In the genomic region with DNA sequence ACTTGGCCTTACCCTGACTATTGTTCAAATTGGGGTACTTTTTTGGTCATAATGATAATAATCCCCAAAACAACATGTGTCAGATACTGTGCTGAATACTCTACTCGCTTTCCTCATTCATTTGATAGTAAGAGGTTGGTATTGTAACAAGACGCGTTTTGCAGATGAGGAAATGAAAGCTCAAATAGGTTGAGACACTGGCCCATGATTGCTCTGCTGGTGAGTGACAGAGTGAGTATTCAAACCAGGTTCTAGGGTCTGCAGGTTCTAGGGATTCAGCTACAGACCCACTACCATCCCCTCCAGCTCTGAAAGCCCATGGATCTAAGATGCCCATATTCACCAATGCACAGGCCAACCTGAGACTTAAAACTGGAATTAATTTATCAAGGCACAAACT, we compare ENCODE assay signal across 11 cellular contexts. TPM values are rescaled to one million over a fixed set of nuclear protein-coding genes. Genes with fewer than 3 reads are reported as not detected.
DNase-seq lines count a peak whose midpoint lies in the region; ATAC-seq and TF ChIP-seq lines count a peak whose summit lies in the region.
"Had no signal": no experiment of that assay in that cellular context is flagged by ENCODE, and none has a peak within 500 bp of the region (broad histone marks: within the 10 kb centered on the region; RNA-seq: fewer than 3 reads in every experiment).

No MANE protein-coding gene starts in this region.

- H3K27me3 Mint-ChIP-seq in activated CD4-positive, alpha-beta T cell treated with anti-CD3 and anti-CD28 coated beads, Interleukin-2, amount 10 ng/mL, durations not matched to agents 7 days and 5 days = no peaks in the 10 kb centered on the region
- H3K27me3 Mint-ChIP-seq in H9 (ENCODE audit: low read depth) (peaks cover 19% of the 10 kb centered on the region), progenitor cell of endocrine pancreas (peaks cover 10% of the 10 kb centered on the region)

- H3K4me3 Mint-ChIP-seq in activated CD4-positive, alpha-beta T cell treated with anti-CD3 and anti-CD28 coated beads, Interleukin-2, amount 10 ng/mL, durations not matched to agents 7 days and 5 days = peak overlapping the region; percentile 85
- H3K4me3 Mint-ChIP-seq in H9 (peak overlapping the region; percentile 15 to 42; a peak in 1 of 5 replicates), progenitor cell of endocrine pancreas (ENCODE audit: low read depth) (peak overlapping the region; percentile 90)

- CTCF ChIA-PET in activated CD4-positive, alpha-beta T cell treated with anti-CD3 and anti-CD28 coated beads, Interleukin-2, amount 10 ng/mL, durations not matched to agents 7 days and 5 days (lab: Charles Lee) = no interaction called here

- H3K4me1 Mint-ChIP-seq in activated CD4-positive, alpha-beta T cell treated with anti-CD3 and anti-CD28 coated beads, Interleukin-2, amount 10 ng/mL, durations not matched to agents 7 days and 5 days = peaks cover 27% of the 10 kb centered on the region
- H3K4me1 Mint-ChIP-seq in H9 = peaks cover 8 to 14% of the 10 kb centered on the region in 2 experiments; a peak in 3 of 4 replicates
- peaks cover 8% of the 10 kb centered on the region for H3K4me1 Mint-ChIP-seq in progenitor cell of endocrine pancreas (ENCODE audit: low read depth)

- peaks cover 9% of the 10 kb centered on the region for H3K23me2 ChIP-seq in H9 (ENCODE audit: insufficient read length, low read depth, low read length, poor library complexity, severe bottlenecking)

- H3K36me3 Mint-ChIP-seq in activated CD4-positive, alpha-beta T cell treated with anti-CD3 and anti-CD28 coated beads, Interleukin-2, amount 10 ng/mL, durations not matched to agents 7 days and 5 days (ENCODE audit: low read depth) = peaks cover 1% of the 10 kb centered on the region
- H3K36me3 Mint-ChIP-seq in H9 (ENCODE audit: insufficient read depth in 1 of 3, low read depth in 3 of 3) (no peaks in the 10 kb centered on the region), progenitor cell of endocrine pancreas (ENCODE audit: insufficient read depth) (peaks cover 1% of the 10 kb centered on the region)

- H4K20me1 ChIP-seq in H9 (ENCODE audit: control insufficient read depth, insufficient read depth, insufficient read length) (no peaks in the 10 kb centered on the region), SU-DHL-6 (ENCODE audit: low read depth, low read length) (peaks cover 9% of the 10 kb centered on the region; the same call in 1 of the 2 replicates)

- TF ChIP-seq CTCF in H9 (conservative IDR thresholded peaks at IDR 0.05) = no peak
- no peak for TF ChIP-seq CTCF in SU-DHL-6 (IDR thresholded peaks at IDR 0.05; ENCODE audit: insufficient read depth, low read length, poor library complexity, severe bottlenecking)
- no peak for TF ChIP-seq CTCF in progenitor cell of endocrine pancreas (IDR thresholded peaks at IDR 0.05; ENCODE audit: unreplicated experiment)

- POLR2A ChIA-PET in activated CD4-positive, alpha-beta T cell treated with anti-CD3 and anti-CD28 coated beads, Interleukin-2, amount 10 ng/mL, durations not matched to agents 7 days and 5 days (lab: Charles Lee) = no interaction called here

- H3K79me1 ChIP-seq in H9 (ENCODE audit: insufficient read depth, low read depth, low read length, poor library complexity, severe bottlenecking) = no peaks in the 10 kb centered on the region
- no peaks in the 10 kb centered on the region for H3K79me1 ChIP-seq in mesendoderm (ENCODE audit: low read length)

- peaks cover 2% of the 10 kb centered on the region; the same call in 1 of the 2 replicates for H3K4me1 ChIP-seq in H9 (ENCODE audit: insufficient read depth, low read length)
- peaks cover 2% of the 10 kb centered on the region for H3K4me1 ChIP-seq in mesendoderm (ENCODE audit: control insufficient read depth, low read depth, low read length)

- H2AFZ ChIP-seq in H9 (ENCODE audit: low read length) = no peak overlapping the region
- H2AFZ ChIP-seq in SU-DHL-6 (ENCODE audit: low read depth, low read length, severe bottlenecking) = peak overlapping the region; percentile 90

- H3K9ac ChIP-seq in H9 (ENCODE audit: extremely low read depth, insufficient read length, low read length) (no peak overlapping the region), SU-DHL-6 (ENCODE audit: low read length) (peak overlapping the region; percentile 81), mesendoderm (ENCODE audit: low read length) (no peak overlapping the region)

- no peak overlapping the region for H2AK5ac ChIP-seq in H9 (ENCODE audit: insufficient read length, low read length)
- no peak overlapping the region for H2AK5ac ChIP-seq in mesendoderm (ENCODE audit: low read length)

- no peak overlapping the region for H4K8ac ChIP-seq in H9 (replicated peaks; ENCODE audit: insufficient read length, low read depth, low read length)
- H4K8ac ChIP-seq in mesendoderm (ENCODE audit: low read depth, low read length) = no peak overlapping the region

- H3K9me3 ChIP-seq in H9 (ENCODE audit: control insufficient read depth, low read depth, low read length) = no peaks in the 10 kb centered on the region
- H3K9me3 ChIP-seq in SU-DHL-6 (ENCODE audit: insufficient read depth, low read length) = no peaks in the 10 kb centered on the region

- H3K79me2 ChIP-seq in H9 (ENCODE audit: insufficient read depth, low read length) (no peaks in the 10 kb centered on the region), SU-DHL-6 (ENCODE audit: insufficient read depth, low read length) (peaks cover 29% of the 10 kb centered on the region), mesendoderm (ENCODE audit: control insufficient read depth, insufficient read depth, low read length) (no peaks in the 10 kb centered on the region)

- no peak overlapping the region for H3K56ac ChIP-seq in H9 (ENCODE audit: insufficient read length, low read depth, low read length)
- no peak overlapping the region for H3K56ac ChIP-seq in mesendoderm (ENCODE audit: low read length)

- H2BK15ac ChIP-seq in H9 (ENCODE audit: low read depth, low read length) (no peak overlapping the region), mesendoderm (replicated peaks; ENCODE audit: low read depth) (no peak overlapping the region)

- H3F3A ChIP-seq in SU-DHL-6 (ENCODE audit: insufficient read depth) = peaks cover 13% of the 10 kb centered on the region

- H3K27me3 ChIP-seq in H9 (ENCODE audit: insufficient read depth, low read length) (no peaks in the 10 kb centered on the region), SU-DHL-6 (ENCODE audit: low read length) (no peaks in the 10 kb centered on the region), mesendoderm (ENCODE audit: insufficient read depth, low read length, poor library complexity) (no peaks in the 10 kb centered on the region)

- no peak overlapping the region for H3K27ac ChIP-seq in H9 (ENCODE audit: insufficient read length, low read depth, low read length)
- peak overlapping the region; percentile 23 for H3K27ac ChIP-seq in SU-DHL-6 (ENCODE audit: low read depth, low read length)
- no peak overlapping the region for H3K27ac ChIP-seq in mesendoderm (ENCODE audit: low read depth, low read length)

- H3K23ac ChIP-seq in H9 (ENCODE audit: insufficient read length, low read depth, low read length) (no peak overlapping the region), mesendoderm (ENCODE audit: low read length) (no peak overlapping the region)

- H3K4ac ChIP-seq in H9 (ENCODE audit: low read depth, low read length) = no peak overlapping the region
- H3K4ac ChIP-seq in mesendoderm (ENCODE audit: low read depth, low read length) = no peak overlapping the region

- H3K4me2 ChIP-seq in H9 (ENCODE audit: insufficient read depth, insufficient read length, low read length) (no peak overlapping the region), SU-DHL-6 (ENCODE audit: low read depth, low read length, poor library complexity, severe bottlenecking) (peak overlapping the region; percentile 72), mesendoderm (ENCODE audit: low read length) (no peak overlapping the region)

- H3K9me3 Mint-ChIP-seq in activated CD4-positive, alpha-beta T cell treated with anti-CD3 and anti-CD28 coated beads, Interleukin-2, amount 10 ng/mL, durations not matched to agents 7 days and 5 days = no peaks in the 10 kb centered on the region
- H3K9me3 Mint-ChIP-seq in H9 (no peaks in the 10 kb centered on the region; a peak in 1 of 5 replicates), progenitor cell of endocrine pancreas (ENCODE audit: low read depth) (no peaks in the 10 kb centered on the region)

- H2BK5ac ChIP-seq in H9 (ENCODE audit: insufficient read length, low read length) (no peak overlapping the region), mesendoderm (ENCODE audit: low read length) (no peak overlapping the region)

- H2BK20ac ChIP-seq in H9 (ENCODE audit: low read depth, low read length, poor library complexity, severe bottlenecking) = no peak overlapping the region

- H4K5ac ChIP-seq in H9 (ENCODE audit: insufficient read length, low read depth, low read length) = no peak overlapping the region
- H4K5ac ChIP-seq in mesendoderm (ENCODE audit: low read length) = no peak overlapping the region

- no peak overlapping the region for H4K91ac ChIP-seq in H9 (ENCODE audit: insufficient read length, low read depth, low read length)

- ATAC-seq in HG02885 (IDR thresholded peaks at IDR 0.05; ENCODE audit: poor library complexity, unreplicated experiment) = no peak
- ATAC-seq: Panc1 had no signal

- H3K9me2 ChIP-seq in SU-DHL-6 (replicated peaks; ENCODE audit: insufficient read depth, low read length) = no peaks in the 10 kb centered on the region

- H2BK120ac ChIP-seq in H9 (ENCODE audit: low read depth, low read length, poor library complexity, severe bottlenecking) (no peak overlapping the region), mesendoderm (ENCODE audit: low read depth, low read length) (no peak overlapping the region)

- H3K18ac ChIP-seq in H9 (ENCODE audit: insufficient read length, low read depth, low read length) = no peak overlapping the region
- H3K18ac ChIP-seq in mesendoderm (ENCODE audit: low read length) = no peak overlapping the region

- H3K4me3 ChIP-seq in SU-DHL-6 (ENCODE audit: insufficient read depth, low read length, poor library complexity, severe bottlenecking) (peak overlapping the region; percentile 94), mesendoderm (ENCODE audit: low read length) (no peak overlapping the region)

- no peak overlapping the region for H3T11ph ChIP-seq in H9 (ENCODE audit: low read length)

- no peak for DNase-seq in activated CD4-positive, alpha-beta T cell treated with anti-CD3 and anti-CD28 coated beads, Interleukin-2, amount 10 ng/mL, durations not matched to agents 7 days and 5 days
- DNase-seq in activated CD4-positive, alpha-beta T cell treated with anti-CD3 and anti-CD28 coated beads for 1 hour = no peak
- DNase-seq in H9 (no peak), progenitor cell of endocrine pancreas (ENCODE audit: low spot score, unreplicated experiment) (no peak), mesendoderm (no peak)
- DNase-seq in activated effector memory CD4-positive, alpha-beta T cell treated with Interleukin-2 at 50 U/mL for 16 hours = no peak
- DNase-seq: effector CD4-positive, alpha-beta T cell had no signal

- H3K27ac Mint-ChIP-seq in activated CD4-positive, alpha-beta T cell treated with anti-CD3 and anti-CD28 coated beads, Interleukin-2, amount 10 ng/mL, durations not matched to agents 7 days and 5 days = no peak overlapping the region
- H3K27ac Mint-ChIP-seq in H9 = no peak overlapping the region
- H3K27ac Mint-ChIP-seq in progenitor cell of endocrine pancreas = no peak overlapping the region

- H3K14ac ChIP-seq in H9 (ENCODE audit: insufficient read depth, low read length) = no peak overlapping the region

- no CpG with 5 or more reads among the region's 3 CpGs for WGBS in H9 (ENCODE audit: extremely low coverage, insufficient read length, low lambda C conversion rate)
- no CpG with 5 or more reads among the region's 3 CpGs for WGBS in mesendoderm (ENCODE audit: extremely low coverage, insufficient coverage, low lambda C conversion rate)

- no peak overlapping the region for H2BK12ac ChIP-seq in H9 (ENCODE audit: insufficient read length, low read depth, low read length)

- H3K36me3 ChIP-seq in SU-DHL-6 (ENCODE audit: low read length) (no peaks in the 10 kb centered on the region), mesendoderm (ENCODE audit: control insufficient read depth, insufficient read depth, low read length) (no peaks in the 10 kb centered on the region)

RNA-seq across cellular contexts. Expression of a gene that starts 1.3 kb away (rescaled TPM):
- total RNA-seq in activated CD4-positive, alpha-beta T cell treated with anti-CD3 and anti-CD28 coated beads, Interleukin-2, amount 10 ng/mL, durations not matched to agents 7 days and 5 days = 1 to 10 TPM; 5.0 to 6.7 TPM
- total RNA-seq in H9 (2021) (2.9 and 3.2 TPM in 2 replicates), progenitor cell of endocrine pancreas (11.5 and 11.9 TPM in 2 replicates)
- 1.4 TPM for polyA plus RNA-seq in mesendoderm (2013, experiment 1 of 2)
- polyA plus RNA-seq in mesendoderm (2013, experiment 2 of 2) = 1.5 TPM

RNA-seq across cellular contexts. Expression of a gene that starts 42.3 kb away (rescaled TPM):
- total RNA-seq in activated CD4-positive, alpha-beta T cell treated with anti-CD3 and anti-CD28 coated beads, Interleukin-2, amount 10 ng/mL, durations not matched to agents 7 days and 5 days = under 1 TPM; 0.07 to 0.23 TPM
- total RNA-seq in H9 (2021) (4.6 and 5.1 TPM in 2 replicates), progenitor cell of endocrine pancreas (13.4 and 13.6 TPM in 2 replicates)
- 2.8 TPM for polyA plus RNA-seq in mesendoderm (2013, experiment 1 of 2)
- polyA plus RNA-seq in mesendoderm (2013, experiment 2 of 2) = 3.0 TPM
- total RNA-seq: HT1080 had no signal

Comparison
In these comparisons a context has a peak if more than half of its experiments do, and no peak if none do; other contexts are left out.
1. H3K4me3 Mint-ChIP-seq: peak in every context shown above with its lines; median percentile 90 in progenitor cell of endocrine pancreas; 85 in activated CD4-positive, alpha-beta T cell treated with anti-CD3 and anti-CD28 coated beads, Interleukin-2, amount 10 ng/mL, durations not matched to agents 7 days and 5 days; 28 in H9.